In genomic region chr19:6011794-6012193, GRCh38 we compare ENCODE assay signal across 20 cellular contexts. TPM values are rescaled to one million over a fixed set of nuclear protein-coding genes. Genes with fewer than 3 reads are reported as not detected.
DNase-seq lines count a peak whose midpoint lies in the region; ATAC-seq, FAIRE-seq and TF ChIP-seq lines count a peak whose summit lies in the region.
"Had no signal": no experiment of that assay in that cellular context is flagged by ENCODE, and none has a peak within 500 bp of the region (broad histone marks: within the 10 kb centered on the region; RNA-seq: fewer than 3 reads in every experiment).

No MANE protein-coding gene starts in this region.

- H4K8ac ChIP-seq in IMR-90 (ENCODE audit: low read depth in 2 of 2, low read length in 2 of 2): no peak overlapping the region

- no peak for TF ChIP-seq CTCF in IMR-90 (conservative IDR thresholded peaks at IDR 0.05; ENCODE audit: low read depth, low read length)
- TF ChIP-seq CTCF in chondrocyte (IDR thresholded peaks at IDR 0.05): no peak
- no peak for TF ChIP-seq CTCF in D721Med (IDR thresholded peaks at IDR 0.05; ENCODE audit: insufficient read depth, missing control alignments)

- DNase-seq in IMR-90: peak; percentile 22
- DNase-seq in chondrocyte (ENCODE audit: low spot score): no peak
- DNase-seq in sciatic nerve (ENCODE audit: low spot score): no peak
- DNase-seq in NCI-H2171 treated with DMSO at 0.1 percent for 48 hours (lab: John Stamatoyannopoulos, UW): no peak
- no peak for DNase-seq in D721Med (ENCODE audit: insufficient read length, low spot score)
- no peak for DNase-seq in A172 (ENCODE audit: low spot score)
- DNase-seq: DMS53, EL, KG1, NCI-H1105, NCI-H146, NCI-H2029 treated with DMSO at 0.1 percent for 48 hours, NCI-H345, NCI-H524 treated with DMSO at 0.1 percent for 48 hours had no signal

- H3K4me3 ChIP-seq in BLaER1 treated with 17β-estradiol and CSF1 and Interleukin-3, amounts not matched to agents 10 nM and 100 nM: no peak overlapping the region
- no peak overlapping the region for H3K4me3 ChIP-seq in IMR-90 (ENCODE audit: insufficient read depth, low read depth, low read length)
- H3K4me3 ChIP-seq: GM23338, HAP-1 had no signal

- peak; percentile 49; the same call in 1 of the 2 replicates for ATAC-seq in IMR-90 (ENCODE audit: low read depth)
- peak; percentile 42 for ATAC-seq in sciatic nerve
- ATAC-seq: SK-N-SH treated with all-trans-retinoic acid at 6 μM for 48 hours had no signal

- H3K4me3 Mint-ChIP-seq in chondrocyte (ENCODE audit: unreplicated experiment): no peak overlapping the region
- H3K4me3 Mint-ChIP-seq: CD8-positive, alpha-beta memory T cell; GM23338 had no signal

- H4K5ac ChIP-seq in IMR-90 (ENCODE audit: low read depth, low read length): no peak overlapping the region

- dilution Hi-C loops in IMR-90 (cut with HindIII; ENCODE audit: low sequenced_read_pairs, unreplicated experiment): no loop called here

- CTCF ChIA-PET in IMR-90 (lab: Yijun Ruan, JAX): interaction anchor here (1.7 kb wide), 1 partner anchor 10 kb away, joined by 4 read pairs; no protein-coding TSS in a partner anchor

- no peak for FAIRE-seq in D721Med (lab: Jason Lieb, UNC)

- H2BK120ac ChIP-seq in IMR-90 (ENCODE audit: low read depth, low read length): no peak overlapping the region

- in situ Hi-C loops in IMR-90 (cut with MboI; ENCODE audit: low sequenced_read_pairs): no loop called here

- H3K27ac Mint-ChIP-seq in chondrocyte (ENCODE audit: unreplicated experiment): peak overlapping the region; percentile 39
- H3K27ac Mint-ChIP-seq: GM23338 had no signal

- H3K4ac ChIP-seq in IMR-90 (ENCODE audit: low read depth, low read length): no peak overlapping the region

- BruUV-seq in IMR-90 (replicated peaks; lab: Mats Ljungman, UMichigan): no TSS peak

- POLR2A ChIA-PET in IMR-90 (lab: Charles Lee; ENCODE audit: unreplicated experiment): no interaction called here

- peaks cover 3 to 54% (median 48%) of the 10 kb centered on the region in 10 experiments; a peak in 18 of 20 replicates for H3K4me1 ChIP-seq in BLaER1 treated with 17β-estradiol and CSF1 and Interleukin-3, amounts not matched to agents 10 nM and 100 nM
- no peaks in the 10 kb centered on the region for H3K4me1 ChIP-seq in IMR-90 (ENCODE audit: control insufficient read depth, insufficient read depth, low read length)
- H3K4me1 ChIP-seq: HAP-1 had no signal

- no peaks in the 10 kb centered on the region for H3K79me1 ChIP-seq in IMR-90 (ENCODE audit: low read depth in 1 of 2, low read length in 2 of 2)

- no peak overlapping the region for H3K18ac ChIP-seq in IMR-90 (ENCODE audit: low read depth, low read length)

- no CpG with 5 or more reads among the region's 1 CpG for WGBS in IMR-90 (ENCODE audit: extremely low coverage in 2 of 2, insufficient read length in 1 of 2), 2 experiments

- H2AFZ ChIP-seq in IMR-90 (replicated peaks; ENCODE audit: low read length, poor library complexity): no peak overlapping the region
- H2AFZ ChIP-seq: GM23338 had no signal

- no peaks in the 10 kb centered on the region for H4K20me1 ChIP-seq in BLaER1 treated with 17β-estradiol and CSF1 and Interleukin-3, amounts not matched to agents 10 nM and 100 nM
- H4K20me1 ChIP-seq in IMR-90 (ENCODE audit: insufficient read depth, low read length): no peaks in the 10 kb centered on the region; the same call in 1 of the 2 replicates

- peaks cover 13% of the 10 kb centered on the region for H3K36me3 Mint-ChIP-seq in chondrocyte (ENCODE audit: low read depth)
- H3K36me3 Mint-ChIP-seq: CD8-positive, alpha-beta memory T cell had no signal

- intact Hi-C loops in IMR-90 (cut with micrococcal nuclease) (no loop called here), sciatic nerve (cut with DNase I) (no loop called here)

- H3K56ac ChIP-seq in IMR-90 (ENCODE audit: extremely low read depth, insufficient read depth, low read length): no peak overlapping the region

- H2BK5ac ChIP-seq in IMR-90 (ENCODE audit: low read depth, low read length, poor library complexity, severe bottlenecking): no peak overlapping the region

- peaks cover 4% of the 10 kb centered on the region for H3K4me1 Mint-ChIP-seq in chondrocyte (ENCODE audit: low read depth)
- H3K4me1 Mint-ChIP-seq: CD8-positive, alpha-beta memory T cell; GM23338 had no signal

- no peak overlapping the region for H2BK20ac ChIP-seq in IMR-90 (ENCODE audit: low read depth, low read length)

- no peak for TF ChIP-seq RAD21 in IMR-90 (IDR thresholded peaks at IDR 0.05; ENCODE audit: low read length)

- no peak overlapping the region for H3K14ac ChIP-seq in IMR-90 (replicated peaks; ENCODE audit: low read depth, low read length)

- H3K23ac ChIP-seq in IMR-90 (ENCODE audit: low read depth, low read length): no peak overlapping the region

- no peaks in the 10 kb centered on the region for H3K27me3 Mint-ChIP-seq in chondrocyte (ENCODE audit: low read depth)
- H3K27me3 Mint-ChIP-seq: CD8-positive, alpha-beta memory T cell had no signal

- H3K9me3 ChIP-seq in BLaER1 treated with 17β-estradiol and CSF1 and Interleukin-3, amounts not matched to agents 10 nM and 100 nM (replicated peaks in 1 of 11): no peaks in the 10 kb centered on the region
- H3K9me3 ChIP-seq in IMR-90 (ENCODE audit: control insufficient read depth, insufficient read depth, low read length): no peaks in the 10 kb centered on the region
- H3K9me3 ChIP-seq: HAP-1 had no signal

- peak overlapping the region in 3 of 11 experiments; percentile 24 to 73 (median 30); a peak in 1 of 22 replicates for H3K9ac ChIP-seq in BLaER1 treated with 17β-estradiol and CSF1 and Interleukin-3, amounts not matched to agents 10 nM and 100 nM
- no peak overlapping the region for H3K9ac ChIP-seq in IMR-90 (ENCODE audit: low read depth, low read length)

- H2BK15ac ChIP-seq in IMR-90 (ENCODE audit: low read depth, low read length): no peak overlapping the region

- H3K4me2 ChIP-seq in BLaER1 treated with 17β-estradiol and CSF1 and Interleukin-3, amounts not matched to agents 10 nM and 100 nM: peak overlapping the region in 7 of 11 experiments; percentile 3 to 94 (median 74); a peak in 10 of 22 replicates
- H3K4me2 ChIP-seq in IMR-90 (ENCODE audit: low read depth, low read length): no peak overlapping the region
- H3K4me2 ChIP-seq: GM23338 had no signal

- H2AK5ac ChIP-seq in IMR-90 (ENCODE audit: low read depth, low read length): no peak overlapping the region

- H4K91ac ChIP-seq in IMR-90 (ENCODE audit: insufficient read depth, low read depth, low read length): no peak overlapping the region

- H3K9me3 Mint-ChIP-seq in chondrocyte (ENCODE audit: low read depth): no peaks in the 10 kb centered on the region
- H3K9me3 Mint-ChIP-seq: CD8-positive, alpha-beta memory T cell; GM23338 had no signal

- peak overlapping the region in 6 of 11 experiments; percentile 38 to 86 (median 73); a peak in 9 of 22 replicates for H3K27ac ChIP-seq in BLaER1 treated with 17β-estradiol and CSF1 and Interleukin-3, amounts not matched to agents 10 nM and 100 nM
- H3K27ac ChIP-seq in IMR-90 (ENCODE audit: insufficient read depth, low read length): no peak overlapping the region
- H3K27ac ChIP-seq: C4-2B had no signal

- H2AK9ac ChIP-seq in IMR-90 (replicated peaks; ENCODE audit: low read depth, low read length, poor library complexity): no peak overlapping the region

- no peaks in the 10 kb centered on the region for H3K9me1 ChIP-seq in IMR-90 (ENCODE audit: insufficient read depth, low read length)

- no peak for TF ChIP-seq POLR2A in IMR-90 (IDR thresholded peaks at IDR 0.05; ENCODE audit: low read depth, low read length)

- no peaks in the 10 kb centered on the region for H3K27me3 ChIP-seq in BLaER1 treated with 17β-estradiol and CSF1 and Interleukin-3, amounts not matched to agents 10 nM and 100 nM
- H3K27me3 ChIP-seq in IMR-90 (ENCODE audit: control insufficient read depth, insufficient read depth, low read length): no peaks in the 10 kb centered on the region

- no peaks in the 10 kb centered on the region for H3K36me3 ChIP-seq in BLaER1 treated with 17β-estradiol and CSF1 and Interleukin-3, amounts not matched to agents 10 nM and 100 nM
- H3K36me3 ChIP-seq in IMR-90 (ENCODE audit: control insufficient read depth, insufficient read depth, low read length): no peaks in the 10 kb centered on the region
- H3K36me3 ChIP-seq: HAP-1 had no signal

TF ChIP-seq in IMR-90, 13 proteins besides CTCF, POLR2A, EP300 and RAD21:
- TF ChIP-seq RCOR1 (IDR thresholded peaks at IDR 0.05; ENCODE audit: insufficient replicate concordance, low read length) (no peak), MAFK (IDR thresholded peaks at IDR 0.05; ENCODE audit: low read depth, low read length) (no peak), FOS (IDR thresholded peaks at IDR 0.05; ENCODE audit: low read depth, low read length) (no peak), CHD1 (IDR thresholded peaks at IDR 0.05; ENCODE audit: low read depth, low read length) (no peak), CEBPB (IDR thresholded peaks at IDR 0.05; ENCODE audit: low read depth, low read length) (no peak)
TF ChIP-seq in IMR-90: peak in this region for 0.

RNA-seq across cellular contexts. Expression of gene RANBP3, which starts 33.9 kb away (rescaled TPM):
- total RNA-seq in IMR-90 (2012; rRNA removed) (42.5 and 46.7 TPM in 2 replicates), chondrocyte (53.5 to 65.5 TPM (median 57.7 TPM) in 3 replicates), sciatic nerve (76.3 TPM)
- 111 and 165 TPM in 2 replicates for polyA plus RNA-seq in IMR-90 (2012; rRNA removed)
- polyA plus RNA-seq in IMR-90 (2012; cell fraction: cytosol; rRNA removed): 75.6 and 136 TPM in 2 replicates
- 170 and 215 TPM in 2 replicates for polyA plus RNA-seq in IMR-90 (2012; cell fraction: nucleus; rRNA removed; ENCODE audit: low replicate concordance)
- total RNA-seq in A172 (2014; rRNA removed; shearing (Covaris generic)): 88.2 and 89.7 TPM in 2 replicates
